Comparison of ENCODE assay signal across 11 cellular contexts in the genomic region with DNA sequence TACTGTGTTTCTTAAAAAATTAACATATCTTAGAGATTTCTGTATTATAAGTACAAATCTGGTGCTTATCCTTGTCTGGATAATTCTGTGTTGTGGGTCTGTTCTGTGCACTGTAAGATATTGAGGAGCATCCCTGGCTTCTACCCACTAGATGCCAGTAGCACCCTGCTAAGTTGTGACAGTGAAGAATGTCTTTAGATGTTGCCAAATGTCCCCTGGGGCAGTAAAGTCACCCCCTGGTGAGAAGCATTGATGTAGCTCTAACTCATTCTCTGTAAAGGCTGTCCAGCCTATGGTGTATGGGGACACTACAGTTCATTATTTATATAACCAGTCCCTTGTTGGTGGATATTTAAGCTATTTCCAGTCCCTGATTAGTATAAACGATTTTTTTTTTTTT. TPM values are rescaled to one million over a fixed set of nuclear protein-coding genes. Genes with fewer than 3 reads are reported as not detected.
DNase-seq lines count a peak whose midpoint lies in the region; ATAC-seq and TF ChIP-seq lines count a peak whose summit lies in the region.
"Had no signal": no experiment of that assay in that cellular context is flagged by ENCODE, and none has a peak within 500 bp of the region (broad histone marks: within the 10 kb centered on the region; RNA-seq: fewer than 3 reads in every experiment).

No MANE protein-coding gene starts in this region.

- no peak overlapping the region for H3K9ac ChIP-seq in DND-41 (ENCODE audit: low read depth, low read length)
- no peak overlapping the region for H3K9ac ChIP-seq in neural cell (ENCODE audit: low read length)

- H3K36me3 ChIP-seq in DND-41 (ENCODE audit: insufficient read depth, low read length) (no peaks in the 10 kb centered on the region), neural cell (ENCODE audit: insufficient read depth, low read length) (no peaks in the 10 kb centered on the region)
- H3K36me3 ChIP-seq: SJCRH30 had no signal

- H3K9me3 ChIP-seq in DND-41 (ENCODE audit: insufficient read depth, low read length, severe bottlenecking): no peaks in the 10 kb centered on the region
- no peaks in the 10 kb centered on the region for H3K9me3 ChIP-seq in neural cell (ENCODE audit: low read length)
- H3K9me3 ChIP-seq: SJCRH30 had no signal

- no peak overlapping the region for H3K4me2 ChIP-seq in DND-41 (ENCODE audit: insufficient read depth, low read length)
- H3K4me2 ChIP-seq in neural cell (ENCODE audit: low read length): no peak overlapping the region

- in situ Hi-C loops in SK-MEL-5 (cut with HindIII; ENCODE audit: low pct_unique_long_range_greater_than_20kb, low sequenced_read_pairs): no loop called here

- H3K36me3 Mint-ChIP-seq in stimulated activated naive B cell treated with anti-CD40 and anti-IgM and Interleukin-4, amounts not matched to agents 10 μg/mL and 1 μg/mL and 100 μg/mL, for 72 hours: no peaks in the 10 kb centered on the region

- H3K27me3 ChIP-seq in DND-41 (ENCODE audit: insufficient read depth, low read length, poor library complexity) (no peaks in the 10 kb centered on the region), neural cell (ENCODE audit: insufficient read depth, low read depth, low read length) (no peaks in the 10 kb centered on the region)
- H3K27me3 ChIP-seq: SJCRH30 had no signal

- H3F3A ChIP-seq in neural cell (ENCODE audit: insufficient read depth, low read length, poor library complexity, severe bottlenecking): no peaks in the 10 kb centered on the region

- no peaks in the 10 kb centered on the region for H3K27me3 Mint-ChIP-seq in stimulated activated naive B cell treated with anti-CD40 and anti-IgM and Interleukin-4, amounts not matched to agents 10 μg/mL and 1 μg/mL and 100 μg/mL, for 72 hours

- H3K27ac Mint-ChIP-seq in stimulated activated naive B cell treated with anti-CD40 and anti-IgM and Interleukin-4, amounts not matched to agents 10 μg/mL and 1 μg/mL and 100 μg/mL, for 72 hours: no peak overlapping the region

- ATAC-seq in DND-41 (ENCODE audit: insufficient read depth, low read depth) (no peak), HG03045 (IDR thresholded peaks at IDR 0.05; ENCODE audit: unreplicated experiment) (no peak)
- ATAC-seq in stimulated activated naive B cell treated with anti-CD40 and anti-IgM and Interleukin-4, amounts not matched to agents 10 μg/mL and 1 μg/mL and 100 μg/mL, for 72 hours (replicated peaks): no peak

- TF ChIP-seq CTCF in DND-41 (IDR thresholded peaks at IDR 0.05; ENCODE audit: borderline replicate concordance, extremely low read depth, low read length, poor library complexity, severe bottlenecking): peak; percentile 33
- TF ChIP-seq CTCF in LNCaP clone FGC (IDR thresholded peaks at IDR 0.05; ENCODE audit: control insufficient read depth, extremely low read depth, insufficient read depth): peak; percentile 34
- no peak for TF ChIP-seq CTCF in neural cell (IDR thresholded peaks at IDR 0.05; ENCODE audit: poor library complexity, severe bottlenecking)

- H3K79me2 ChIP-seq in DND-41 (ENCODE audit: insufficient read depth, low read length) (no peaks in the 10 kb centered on the region), neural cell (replicated peaks; ENCODE audit: insufficient read depth, low read length) (no peaks in the 10 kb centered on the region)

- no peaks in the 10 kb centered on the region for H3K9me2 ChIP-seq in neural cell (ENCODE audit: insufficient read depth, low read length)

- H3K27ac ChIP-seq in DND-41 (ENCODE audit: low read length) (no peak overlapping the region), neural cell (ENCODE audit: low read length) (no peak overlapping the region)
- H3K27ac ChIP-seq: SJCRH30 had no signal

- peaks cover 26 to 36% of the 10 kb centered on the region in 2 donors for H3K4me1 Mint-ChIP-seq in stimulated activated naive B cell treated with anti-CD40 and anti-IgM and Interleukin-4, amounts not matched to agents 10 μg/mL and 1 μg/mL and 100 μg/mL, for 72 hours

- H3K4me3 Mint-ChIP-seq in stimulated activated naive B cell treated with anti-CD40 and anti-IgM and Interleukin-4, amounts not matched to agents 10 μg/mL and 1 μg/mL and 100 μg/mL, for 72 hours: no peak overlapping the region

- no peaks in the 10 kb centered on the region for H4K20me1 ChIP-seq in DND-41 (ENCODE audit: insufficient read depth, low read length)
- no peaks in the 10 kb centered on the region for H4K20me1 ChIP-seq in neural cell (ENCODE audit: insufficient read depth)

- H2AFZ ChIP-seq in DND-41 (ENCODE audit: low read depth, low read length) (no peak overlapping the region), neural cell (ENCODE audit: low read depth, low read length) (no peak overlapping the region)

- peak; percentile 37 for TF ChIP-seq RAD21 in neural cell (conservative IDR thresholded peaks at IDR 0.05)

- peaks cover 5% of the 10 kb centered on the region in 2 donors for H3K9me3 Mint-ChIP-seq in stimulated activated naive B cell treated with anti-CD40 and anti-IgM and Interleukin-4, amounts not matched to agents 10 μg/mL and 1 μg/mL and 100 μg/mL, for 72 hours

- H3K4me3 ChIP-seq in DND-41 (ENCODE audit: low read depth in 1 of 2, low read length in 2 of 2) (no peak overlapping the region), LNCaP clone FGC (ENCODE audit: low read depth, low read length) (no peak overlapping the region), neural cell (ENCODE audit: low read length) (no peak overlapping the region)
- H3K4me3 ChIP-seq: SJCRH30 had no signal

- H3K4me1 ChIP-seq in DND-41 (ENCODE audit: insufficient read depth, low read length): peaks cover 24% of the 10 kb centered on the region
- H3K4me1 ChIP-seq: SJCRH30 had no signal

- DNase-seq in DND-41: no peak
- DNase-seq in LNCaP clone FGC (ENCODE audit: low read depth): no peak
- peak; percentile 46 for DNase-seq in SK-MEL-5 (ENCODE audit: low read depth, low spot score)
- no peak for DNase-seq in NCI-H524 treated with DMSO at 0.1 percent for 48 hours (lab: John Stamatoyannopoulos, UW)
- DNase-seq in stimulated activated naive B cell treated with anti-CD40 and anti-IgM and Interleukin-4, amounts not matched to agents 10 μg/mL and 1 μg/mL and 100 μg/mL, for 72 hours: no peak
- DNase-seq: activated CD4-positive, CD25-positive, alpha-beta regulatory T cell; MM.1S; NCI-H524; SJCRH30 had no signal

- no peak for TF ChIP-seq EP300 in neural cell (conservative IDR thresholded peaks at IDR 0.05; ENCODE audit: poor library complexity, severe bottlenecking)

TF ChIP-seq in neural cell, 6 proteins besides CTCF, POLR2A, EP300 and RAD21:
- TF ChIP-seq SMC3 (conservative IDR thresholded peaks at IDR 0.05; ENCODE audit: poor library complexity) (no peak), EZH2 (IDR thresholded peaks at IDR 0.05; ENCODE audit: borderline replicate concordance, insufficient read depth, low read length, poor library complexity, severe bottlenecking) (no peak), POLR2AphosphoS5 (IDR thresholded peaks at IDR 0.05) (no peak), TAF1 (IDR thresholded peaks at IDR 0.05; ENCODE audit: low read depth) (no peak), MXI1 (conservative IDR thresholded peaks at IDR 0.05; ENCODE audit: poor library complexity, severe bottlenecking) (no peak)
- TF ChIP-seq, protein P1, sequence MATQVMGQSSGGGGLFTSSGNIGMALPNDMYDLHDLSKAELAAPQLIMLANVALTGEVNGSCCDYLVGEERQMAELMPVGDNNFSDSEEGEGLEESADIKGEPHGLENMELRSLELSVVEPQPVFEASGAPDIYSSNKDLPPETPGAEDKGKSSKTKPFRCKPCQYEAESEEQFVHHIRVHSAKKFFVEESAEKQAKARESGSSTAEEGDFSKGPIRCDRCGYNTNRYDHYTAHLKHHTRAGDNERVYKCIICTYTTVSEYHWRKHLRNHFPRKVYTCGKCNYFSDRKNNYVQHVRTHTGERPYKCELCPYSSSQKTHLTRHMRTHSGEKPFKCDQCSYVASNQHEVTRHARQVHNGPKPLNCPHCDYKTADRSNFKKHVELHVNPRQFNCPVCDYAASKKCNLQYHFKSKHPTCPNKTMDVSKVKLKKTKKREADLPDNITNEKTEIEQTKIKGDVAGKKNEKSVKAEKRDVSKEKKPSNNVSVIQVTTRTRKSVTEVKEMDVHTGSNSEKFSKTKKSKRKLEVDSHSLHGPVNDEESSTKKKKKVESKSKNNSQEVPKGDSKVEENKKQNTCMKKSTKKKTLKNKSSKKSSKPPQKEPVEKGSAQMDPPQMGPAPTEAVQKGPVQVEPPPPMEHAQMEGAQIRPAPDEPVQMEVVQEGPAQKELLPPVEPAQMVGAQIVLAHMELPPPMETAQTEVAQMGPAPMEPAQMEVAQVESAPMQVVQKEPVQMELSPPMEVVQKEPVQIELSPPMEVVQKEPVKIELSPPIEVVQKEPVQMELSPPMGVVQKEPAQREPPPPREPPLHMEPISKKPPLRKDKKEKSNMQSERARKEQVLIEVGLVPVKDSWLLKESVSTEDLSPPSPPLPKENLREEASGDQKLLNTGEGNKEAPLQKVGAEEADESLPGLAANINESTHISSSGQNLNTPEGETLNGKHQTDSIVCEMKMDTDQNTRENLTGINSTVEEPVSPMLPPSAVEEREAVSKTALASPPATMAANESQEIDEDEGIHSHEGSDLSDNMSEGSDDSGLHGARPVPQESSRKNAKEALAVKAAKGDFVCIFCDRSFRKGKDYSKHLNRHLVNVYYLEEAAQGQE (IDR thresholded peaks at IDR 0.05; ENCODE audit: borderline replicate concordance): no peak
TF ChIP-seq in neural cell: peak in this region for 0.

RNA-seq across cellular contexts. Expression of a gene that starts 31.4 kb away (rescaled TPM):
- total RNA-seq in SK-MEL-5 (2014; rRNA removed; shearing (Covaris generic)): not detected in 2 replicates
- polyA plus RNA-seq in SK-MEL-5 (2015; cell fraction: cytosol; rRNA removed): 1.5 TPM in 2 replicates
- not detected in 2 replicates for polyA plus RNA-seq in SK-MEL-5 (2015; cell fraction: nucleus; rRNA removed)
- polyA plus RNA-seq in neural cell: 1.8 and 3.9 TPM in 2 replicates
- 3.9 and 4.7 TPM in 2 replicates for polyA minus RNA-seq in neural cell
- total RNA-seq: SJCRH30 had no signal
